In genomic region chrX:119942831-119943184, GRCh38 we compare ENCODE assay signal across 8 cellular contexts. TPM values are rescaled to one million over a fixed set of nuclear protein-coding genes. Genes with fewer than 3 reads are reported as not detected.
DNase-seq lines count a peak whose midpoint lies in the region; ATAC-seq and TF ChIP-seq lines count a peak whose summit lies in the region.

No MANE protein-coding gene starts in this region.

- H3K4me1 Mint-ChIP-seq in HFFc6 (ENCODE audit: low read depth): peaks cover 14% of the 10 kb centered on the region
- H3K4me1 Mint-ChIP-seq in glutamatergic neuron (ENCODE audit: low read depth, unreplicated experiment): no peaks in the 10 kb centered on the region

- H3K36me3 Mint-ChIP-seq in HFFc6 (ENCODE audit: low read depth): no peaks in the 10 kb centered on the region
- H3K36me3 Mint-ChIP-seq in glutamatergic neuron (ENCODE audit: unreplicated experiment): no peaks in the 10 kb centered on the region

- peak; percentile 25 for ATAC-seq in GM18502 (IDR thresholded peaks at IDR 0.05; ENCODE audit: poor library complexity, unreplicated experiment)

- H3K9me3 Mint-ChIP-seq in HFFc6 (no peaks in the 10 kb centered on the region), glutamatergic neuron (ENCODE audit: unreplicated experiment) (no peaks in the 10 kb centered on the region)

- H3K4me3 Mint-ChIP-seq in HFFc6: peak overlapping the region; percentile 97
- peak overlapping the region; percentile 98 for H3K4me3 Mint-ChIP-seq in glutamatergic neuron (ENCODE audit: unreplicated experiment)

- H3K27ac Mint-ChIP-seq in HFFc6 (peak overlapping the region; percentile 95), glutamatergic neuron (ENCODE audit: unreplicated experiment) (peak overlapping the region; percentile 83)

- no peak for DNase-seq in HFFc6
- peak; percentile 28 for DNase-seq in SW480 (ENCODE audit: low spot score)
- no peak for DNase-seq in glutamatergic neuron
- peak; percentile 0 for DNase-seq in putamen (ENCODE audit: low spot score)
- DNase-seq in LoVo (ENCODE audit: low spot score): no peak
- no peak for DNase-seq in cerebellum (ENCODE audit: low spot score)
- no peak for DNase-seq in UCSD-AML1 (lab: John Stamatoyannopoulos, UW; ENCODE audit: unreplicated experiment)

- TF ChIP-seq CTCF in HFFc6 (IDR thresholded peaks at IDR 0.05) (no peak), glutamatergic neuron (IDR thresholded peaks at IDR 0.05; ENCODE audit: partially characterized antibody, unreplicated experiment) (no peak)

- H3K27me3 Mint-ChIP-seq in HFFc6 (ENCODE audit: insufficient read depth) (peaks cover 2% of the 10 kb centered on the region; the same call in 1 of the 2 replicates), glutamatergic neuron (ENCODE audit: unreplicated experiment) (peaks cover 1% of the 10 kb centered on the region)

RNA-seq across cellular contexts. Expression of gene NKAP, which starts 0.7 kb away (rescaled TPM):
- total RNA-seq in HFFc6 (2021; fragmentation: NEBNext Ultra II Directional; extraction: Animal tissue kit (Norgen Biotek cat#: 25700)): 1 to 10 TPM; 5.7 to 7.5 (median 6.7) TPM
- 7.8 TPM for total RNA-seq in glutamatergic neuron (ENCODE audit: unreplicated experiment)
- 6.9 TPM for total RNA-seq in cerebellum

RNA-seq across cellular contexts. Expression of gene AKAP14, which starts 47.1 kb away (rescaled TPM):
- not detected for total RNA-seq in HFFc6 (2021; fragmentation: NEBNext Ultra II Directional; extraction: Animal tissue kit (Norgen Biotek cat#: 25700))
- not detected for total RNA-seq in glutamatergic neuron (ENCODE audit: unreplicated experiment)
- 2.4 TPM for total RNA-seq in cerebellum

Comparison
In these comparisons a context has a peak if more than half of its experiments do, and no peak if none do; other contexts are left out.
1. DNase-seq: peak in SW480 (single experiment) and putamen (single experiment); none in HFFc6 (single experiment), glutamatergic neuron (single experiment), LoVo (single experiment), cerebellum (single experiment) and UCSD-AML1 (single experiment).